In the genomic region with DNA sequence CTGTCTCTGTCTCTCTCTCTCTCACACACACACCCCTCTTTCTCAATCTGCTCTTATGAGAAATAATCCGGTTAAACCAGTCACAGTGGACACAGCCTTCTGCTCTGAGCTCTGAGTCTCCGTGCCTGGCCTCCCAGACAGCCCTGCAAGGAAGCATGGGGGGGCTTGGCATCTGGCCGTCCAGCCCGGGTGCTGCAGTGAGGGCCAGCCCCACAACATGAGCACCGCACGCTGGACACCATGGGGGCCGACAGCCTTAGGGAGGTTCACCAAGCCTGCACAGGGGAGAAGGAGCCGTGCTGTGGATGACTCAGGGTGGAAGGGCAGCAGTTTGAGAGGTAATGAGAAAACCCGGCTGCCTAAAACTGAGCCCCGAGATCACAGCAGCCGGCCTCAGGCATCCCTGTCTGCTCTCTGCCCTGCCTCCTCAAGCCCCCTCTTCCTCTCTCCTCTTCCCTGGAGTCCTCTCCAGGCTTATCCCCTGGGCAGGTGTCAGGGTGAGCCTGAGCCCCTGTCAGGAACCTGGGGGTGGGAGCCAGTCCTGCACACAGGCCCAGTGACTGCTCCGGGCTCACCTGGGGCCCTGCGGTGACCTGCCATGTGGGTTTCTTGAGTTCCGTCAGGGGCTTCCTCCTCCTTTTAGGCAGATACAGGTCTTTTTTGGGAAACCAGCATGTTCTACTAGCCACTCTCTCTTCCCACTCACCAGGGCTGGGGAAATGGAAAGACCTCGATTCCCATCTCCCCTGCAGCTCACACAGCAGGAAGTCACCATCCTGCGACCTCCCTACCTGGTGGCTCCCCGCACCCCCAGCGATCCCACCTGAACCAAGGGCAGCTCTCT, we compare ENCODE assay signal across 11 cellular contexts.
DNase-seq lines count a peak whose midpoint lies in the region; ATAC-seq, FAIRE-seq and TF ChIP-seq lines count a peak whose summit lies in the region.
"Had no signal": no experiment of that assay in that cellular context is flagged by ENCODE, and none has a peak within 500 bp of the region (broad histone marks: within the 10 kb centered on the region; RNA-seq: fewer than 3 reads in every experiment).

No MANE protein-coding gene starts in this region.

- peak; percentile 51 for DNase-seq in Right ventricle myocardium superior
- no peak for DNase-seq in right atrium auricular region (ENCODE audit: low spot score)
- peak; percentile 26 for DNase-seq in astrocyte of the spinal cord (ENCODE audit: low read depth, low spot score)
- peak in 2 of 3 donors; percentile 24 to 45 for DNase-seq in mucosa of descending colon
- peak; percentile 42 to 69 for DNase-seq in aorta
- DNase-seq in NOMO-1 treated with dmso at 0.1 percent for 144 hours (lab: John Stamatoyannopoulos, UW; ENCODE audit: unreplicated experiment) = no peak
- no peak for DNase-seq in H54 (ENCODE audit: insufficient read length, low spot score)
- no peak for DNase-seq in epidermal melanocyte (ENCODE audit: insufficient read length, low spot score)
- DNase-seq: NCI-H2107 had no signal

- ATAC-seq in Right ventricle myocardium superior (ENCODE audit: poor library complexity) = no peak
- no peak for ATAC-seq in mucosa of descending colon
- no peak for ATAC-seq in aorta (ENCODE audit: low FRiP score)

- in situ Hi-C loops in astrocyte of the spinal cord (cut with HindIII; ENCODE audit: low sequenced_read_pairs) = no loop called here

- no peak for TF ChIP-seq POLR2A in H54 (IDR thresholded peaks at IDR 0.05; ENCODE audit: low read depth, low read length)

- H3K4me1 ChIP-seq in right atrium auricular region (peaks cover 0 to 41% of the 10 kb centered on the region in 2 donors), mucosa of descending colon (ENCODE audit: low read depth) (peaks cover 5% of the 10 kb centered on the region), aorta (ENCODE audit: control insufficient read depth in 1 of 2, insufficient read depth in 2 of 2, low read length in 2 of 2) (no peaks in the 10 kb centered on the region)

- H3K27ac ChIP-seq in right atrium auricular region = peak overlapping the region in 1 of 2 donors; percentile 5
- H3K27ac ChIP-seq in aorta (ENCODE audit: low read depth in 1 of 2, low read length in 2 of 2) = no peak overlapping the region
- H3K27ac ChIP-seq: C4-2B had no signal

- intact Hi-C loops in Right ventricle myocardium superior (cut with DNase I) = no loop called here
- intact Hi-C loops in mucosa of descending colon (cut with DNase I, micrococcal nuclease) = no loop called here
- intact Hi-C loops in aorta (cut with DNase I) = no loop called here

- H3K36me3 ChIP-seq in right atrium auricular region (peaks cover 30% of the 10 kb centered on the region), mucosa of descending colon (ENCODE audit: low read depth) (no peaks in the 10 kb centered on the region), aorta (ENCODE audit: control insufficient read depth in 1 of 2, insufficient read depth in 2 of 2, low read length in 1 of 2) (no peaks in the 10 kb centered on the region)

- TF ChIP-seq CTCF in right atrium auricular region (IDR thresholded peaks at IDR 0.05) (no peak), astrocyte of the spinal cord (IDR thresholded peaks at IDR 0.05; ENCODE audit: low read depth, low read length) (no peak), mucosa of descending colon (IDR thresholded peaks at IDR 0.05) (no peak)

- H3K9me3 ChIP-seq in right atrium auricular region (no peaks in the 10 kb centered on the region), mucosa of descending colon (no peaks in the 10 kb centered on the region), aorta (ENCODE audit: control insufficient read depth, low read length) (no peaks in the 10 kb centered on the region)

- H3K4me3 ChIP-seq in right atrium auricular region = no peak overlapping the region
- H3K4me3 ChIP-seq in astrocyte of the spinal cord (ENCODE audit: low read depth, low read length) = no peak overlapping the region
- no peak overlapping the region for H3K4me3 ChIP-seq in mucosa of descending colon
- H3K4me3 ChIP-seq in aorta (ENCODE audit: low read length in 2 of 2) = no peak overlapping the region

- 63 to 67% methylated on average over 18 of the region's 18 CpGs for WGBS in aorta, 2 donors

- no peak for FAIRE-seq in H54 (lab: Jason Lieb, UNC)
- FAIRE-seq: keratinocyte had no signal

- H3K27me3 ChIP-seq in right atrium auricular region (no peaks in the 10 kb centered on the region), aorta (ENCODE audit: control insufficient read depth in 1 of 2, insufficient read depth in 2 of 2, low read length in 1 of 2) (no peaks in the 10 kb centered on the region)

Comparison
In these comparisons a context has a peak if more than half of its experiments do, and no peak if none do; other contexts are left out.
1. DNase-seq: peak in Right ventricle myocardium superior (single experiment), astrocyte of the spinal cord (single experiment), mucosa of descending colon (2 of 3) and aorta (2 of 2); none in right atrium auricular region (single experiment), NOMO-1 treated with dmso at 0.1 percent for 144 hours (single experiment), H54 (single experiment) and epidermal melanocyte (single experiment).